ENCODE assay signal across 15 cellular contexts in genomic region chr4:181957088-181957487, GRCh38.
DNase-seq lines count a peak whose midpoint lies in the region; ATAC-seq and TF ChIP-seq lines count a peak whose summit lies in the region.
"Had no signal": no experiment of that assay in that cellular context is flagged by ENCODE, and none has a peak within 500 bp of the region (broad histone marks: within the 10 kb centered on the region; RNA-seq: fewer than 3 reads in every experiment).

No MANE protein-coding gene starts in this region.

- H3K4me3 ChIP-seq in AG09309 (ENCODE audit: control insufficient read depth, low read depth, low read length), result no peak overlapping the region
- H3K4me3 ChIP-seq in choroid plexus epithelial cell (ENCODE audit: low read depth, low read length), result no peak overlapping the region
- H3K4me3 ChIP-seq: neural progenitor cell, Peyer's patch, tibial nerve had no signal

- TF ChIP-seq CTCF in AG09309 (IDR thresholded peaks at IDR 0.05; ENCODE audit: control insufficient read depth, insufficient read depth, low read depth, low read length, missing control alignments) (no peak), choroid plexus epithelial cell (conservative IDR thresholded peaks at IDR 0.05; ENCODE audit: low read depth, low read length) (no peak), mesothelial cell of epicardium (IDR thresholded peaks at IDR 0.05; ENCODE audit: unreplicated experiment) (no peak)

- H3K27ac Mint-ChIP-seq in mesothelial cell of epicardium, result peak overlapping the region; percentile 48
- H3K27ac Mint-ChIP-seq: neural progenitor cell had no signal

- H3K27me3 Mint-ChIP-seq in mesothelial cell of epicardium (ENCODE audit: low read depth), result no peaks in the 10 kb centered on the region

- no peaks in the 10 kb centered on the region for H3K9me3 Mint-ChIP-seq in mesothelial cell of epicardium
- H3K9me3 Mint-ChIP-seq: neural progenitor cell had no signal

- ATAC-seq in HG02763 (IDR thresholded peaks at IDR 0.05; ENCODE audit: unreplicated experiment), result no peak

- peaks cover 51% of the 10 kb centered on the region for H3K4me1 Mint-ChIP-seq in mesothelial cell of epicardium

- no peak overlapping the region for H3K4me3 Mint-ChIP-seq in mesothelial cell of epicardium
- H3K4me3 Mint-ChIP-seq: neural progenitor cell had no signal

- DNase-seq in AG09309 (ENCODE audit: low read depth) (peak; percentile 61), LHCN-M2 (ENCODE audit: low read depth) (peak; percentile 86), choroid plexus epithelial cell (ENCODE audit: low read depth) (peak; percentile 91), mesothelial cell of epicardium (ENCODE audit: low spot score in 2 of 2, unreplicated experiment in 2 of 2) (peak in 1 of 2 experiments; percentile 46), dermis blood vessel endothelial cell (no peak), D341Med (ENCODE audit: low spot score) (no peak)
- DNase-seq in stimulated activated CD8-positive, alpha-beta memory T cell treated with anti-CD3 and anti-CD28 coated beads, Interleukin-4, amount 100 ng/mL, for 48 hours, result no peak
- DNase-seq: activated CD4-positive, CD25-positive, alpha-beta regulatory T cell; activated gamma-delta T cell treated with Interleukin-2 at 50 U/mL for 16 hours; C1 segment of cervical spinal cord; NCI-H1930; Peyer's patch had no signal

- H3K36me3 Mint-ChIP-seq in mesothelial cell of epicardium, result no peaks in the 10 kb centered on the region
- H3K36me3 Mint-ChIP-seq: neural progenitor cell had no signal

Comparison
In these comparisons a context has a peak if more than half of its experiments do, and no peak if none do; other contexts are left out.
1. DNase-seq: peak in AG09309 (single experiment), LHCN-M2 (single experiment) and choroid plexus epithelial cell (single experiment); none in stimulated activated CD8-positive, alpha-beta memory T cell treated with anti-CD3 and anti-CD28 coated beads, Interleukin-4, amount 100 ng/mL, for 48 hours (single experiment), dermis blood vessel endothelial cell (single experiment) and D341Med (single experiment).